ENCODE assay signal across 13 cellular contexts in the genomic region with DNA sequence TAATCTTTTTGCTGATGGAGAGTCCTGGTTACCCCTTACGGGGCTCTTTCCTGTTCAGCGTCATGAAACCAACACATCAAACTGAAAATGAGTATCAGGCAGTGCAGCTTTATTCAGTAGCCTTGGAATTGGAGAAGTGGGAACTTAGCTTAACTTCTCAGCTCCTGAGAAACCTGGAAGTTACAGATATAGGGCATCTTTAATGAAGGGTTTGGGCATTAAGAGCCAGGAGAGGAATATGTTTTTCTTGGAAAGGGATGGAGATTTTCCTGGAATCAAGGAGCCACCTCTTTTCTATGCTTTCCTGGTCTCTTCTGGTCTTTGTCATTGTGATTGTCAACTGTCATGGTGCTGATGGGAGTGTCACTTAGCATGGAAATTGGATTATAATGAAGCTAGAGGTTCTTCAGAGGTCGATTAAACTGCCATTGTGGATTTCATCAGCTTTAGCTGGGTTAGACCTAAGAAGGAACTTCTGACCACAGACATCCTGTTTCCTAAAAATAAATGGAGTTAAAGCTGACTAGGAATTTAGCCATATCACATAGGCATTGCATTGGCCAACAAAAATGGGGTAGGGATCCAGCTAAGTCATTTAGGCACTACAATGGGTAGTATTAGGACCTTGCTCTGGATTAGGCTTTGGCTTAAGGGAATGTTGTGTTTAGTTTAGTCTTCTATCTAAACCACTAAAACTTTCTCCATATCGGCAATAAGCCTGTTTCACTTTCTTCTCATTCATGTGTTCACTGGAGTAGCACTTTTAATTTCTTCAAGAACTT.
DNase-seq lines count a peak whose midpoint lies in the region; ATAC-seq, FAIRE-seq and TF ChIP-seq lines count a peak whose summit lies in the region.
"Had no signal": no experiment of that assay in that cellular context is flagged by ENCODE, and none has a peak within 500 bp of the region (broad histone marks: within the 10 kb centered on the region; RNA-seq: fewer than 3 reads in every experiment).

No MANE protein-coding gene starts in this region.

- DNase-seq in CD8-positive, alpha-beta T cell: no peak
- DNase-seq in fibroblast of pulmonary artery (ENCODE audit: low read depth) (peak; percentile 20), GOT3 (lab: John Stamatoyannopoulos, UW) (no peak), D721Med (ENCODE audit: insufficient read length, low spot score) (no peak), NCI-H146 treated with DMSO at 0.1 percent for 48 hours (lab: John Stamatoyannopoulos, UW; ENCODE audit: unreplicated experiment) (no peak)
- no peak for DNase-seq in stimulated activated CD4-positive, alpha-beta T cell treated with anti-CD3 and anti-CD28 coated beads, Interleukin-1b, Interleukin-23, amount 100 ng/mL, for 48 hours
- DNase-seq: activated gamma-delta T cell, left ventricle myocardium superior, NCI-H1436 treated with DMSO at 0.1 percent for 48 hours, spleen had no signal

- intact Hi-C loops in CD8-positive, alpha-beta T cell (cut with DNase I, micrococcal nuclease): no loop called here

- H3K27ac ChIP-seq in CD8-positive, alpha-beta T cell (ENCODE audit: low read depth, low read length): no peak overlapping the region
- H3K27ac ChIP-seq in HEK293 (ENCODE audit: extremely low read depth, low read depth, low read length): no peak overlapping the region

- no peaks in the 10 kb centered on the region for H3K27me3 ChIP-seq in CD8-positive, alpha-beta T cell (ENCODE audit: insufficient read depth, low read length)
- H3K27me3 ChIP-seq: spleen had no signal

- H3K4me3 ChIP-seq in CD8-positive, alpha-beta T cell (ENCODE audit: low read depth, low read length): no peak overlapping the region
- H3K4me3 ChIP-seq in HEK293 (ENCODE audit: low read depth, low read length) (no peak overlapping the region), fibroblast of pulmonary artery (replicated peaks; ENCODE audit: low read depth, low read length) (no peak overlapping the region)
- H3K4me3 ChIP-seq: spleen had no signal

- CTCF ChIA-PET in CD8-positive, alpha-beta T cell (lab: Charles Lee): no interaction called here
- CTCF ChIA-PET in HEK293 (lab: Yijun Ruan, JAX): interaction anchor here (0.8 to 1.4 kb wide), 3 partner anchors 54 to 144 kb away, joined by 3 to 4 read pairs (median 4); no protein-coding TSS in a partner anchor

- H3K27me3 Mint-ChIP-seq in CD8-positive, alpha-beta T cell (ENCODE audit: low read depth): no peaks in the 10 kb centered on the region

- no peaks in the 10 kb centered on the region for H3K9me3 Mint-ChIP-seq in CD8-positive, alpha-beta T cell

- H3K36me3 Mint-ChIP-seq in CD8-positive, alpha-beta T cell: peaks cover 5% of the 10 kb centered on the region

- ATAC-seq in CD8-positive, alpha-beta T cell: no peak
- peak; percentile 28; the same call in 2 of the 3 replicates for ATAC-seq in SK-N-SH treated with all-trans-retinoic acid at 6 μM for 48 hours
- ATAC-seq: left ventricle myocardium superior, Right ventricle myocardium inferior had no signal

- H3K9me3 ChIP-seq in CD8-positive, alpha-beta T cell (ENCODE audit: low read length): no peaks in the 10 kb centered on the region
- H3K9me3 ChIP-seq in HEK293 (ENCODE audit: control insufficient read depth, insufficient read depth, low read depth, low read length): no peaks in the 10 kb centered on the region

- peaks cover 19% of the 10 kb centered on the region for H3K4me1 Mint-ChIP-seq in CD8-positive, alpha-beta T cell (ENCODE audit: low read depth)

- H3K4me1 ChIP-seq in CD8-positive, alpha-beta T cell (ENCODE audit: insufficient read depth, low read length): peaks cover 4% of the 10 kb centered on the region
- no peaks in the 10 kb centered on the region for H3K4me1 ChIP-seq in HEK293 (ENCODE audit: control insufficient read depth, insufficient read depth, low read length)

- H3K36me3 ChIP-seq in CD8-positive, alpha-beta T cell (ENCODE audit: insufficient read depth, low read length): no peaks in the 10 kb centered on the region
- H3K36me3 ChIP-seq in HEK293 (ENCODE audit: control insufficient read depth in 2 of 2, insufficient read depth in 1 of 2, low read length in 2 of 2): no peaks in the 10 kb centered on the region

- POLR2A ChIA-PET in CD8-positive, alpha-beta T cell (lab: Charles Lee): interaction anchor here (0.5 kb wide), 1 partner anchor 60 kb away, joined by 3 read pairs; no protein-coding TSS in a partner anchor
- POLR2A ChIA-PET in HEK293 (lab: Yijun Ruan, JAX): interaction anchor here (0.6 to 1.5 kb wide), 2 partner anchors 84 to 187 kb away, joined by 3 read pairs; partner anchors contain the start of gene BCAS3

- H3K4me3 Mint-ChIP-seq in CD8-positive, alpha-beta T cell: no peak overlapping the region

- no peak for FAIRE-seq in D721Med (lab: Jason Lieb, UNC)

- no peak for TF ChIP-seq CTCF in CD8-positive, alpha-beta T cell (IDR thresholded peaks at IDR 0.05)
- TF ChIP-seq CTCF in HEK293 (tag by site-specific recombination; IDR thresholded peaks at IDR 0.05): no peak
- no peak for TF ChIP-seq CTCF in fibroblast of pulmonary artery (IDR thresholded peaks at IDR 0.05; ENCODE audit: low read length, missing control alignments)
- no peak for TF ChIP-seq CTCF in D721Med (IDR thresholded peaks at IDR 0.05; ENCODE audit: insufficient read depth, missing control alignments)

- peak overlapping the region; percentile 38 for H3K27ac Mint-ChIP-seq in CD8-positive, alpha-beta T cell

TF ChIP-seq in HEK293, 187 proteins besides CTCF, POLR2A, EP300 and RAD21:
- TF ChIP-seq ZNF335 (tag by site-specific recombination; conservative IDR thresholded peaks at IDR 0.05) (0 out of 2 replicates have a peak, but pooled peaks have one; percentile 24), KLF16 (tag by site-specific recombination; IDR thresholded peaks at IDR 0.05) (no peak), PRDM1 (tag by site-specific recombination; IDR thresholded peaks at IDR 0.05) (peak; percentile 74)
- TF ChIP-seq, protein P1, sequence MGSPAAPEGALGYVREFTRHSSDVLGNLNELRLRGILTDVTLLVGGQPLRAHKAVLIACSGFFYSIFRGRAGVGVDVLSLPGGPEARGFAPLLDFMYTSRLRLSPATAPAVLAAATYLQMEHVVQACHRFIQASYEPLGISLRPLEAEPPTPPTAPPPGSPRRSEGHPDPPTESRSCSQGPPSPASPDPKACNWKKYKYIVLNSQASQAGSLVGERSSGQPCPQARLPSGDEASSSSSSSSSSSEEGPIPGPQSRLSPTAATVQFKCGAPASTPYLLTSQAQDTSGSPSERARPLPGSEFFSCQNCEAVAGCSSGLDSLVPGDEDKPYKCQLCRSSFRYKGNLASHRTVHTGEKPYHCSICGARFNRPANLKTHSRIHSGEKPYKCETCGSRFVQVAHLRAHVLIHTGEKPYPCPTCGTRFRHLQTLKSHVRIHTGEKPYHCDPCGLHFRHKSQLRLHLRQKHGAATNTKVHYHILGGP (tag by site-specific recombination; IDR thresholded peaks at IDR 0.05): peak; percentile 67

TF ChIP-seq in SK-N-SH treated with all-trans-retinoic acid at 6 μM for 48 hours, 23 proteins besides CTCF, POLR2A, EP300 and RAD21 (continues in another document):
- TF ChIP-seq ISL1 (CRISPR knock-in tag; IDR thresholded peaks at IDR 0.05) (no peak), CSDC2 (CRISPR knock-in tag; IDR thresholded peaks at IDR 0.05) (no peak), BACH2 (CRISPR knock-in tag; IDR thresholded peaks at IDR 0.05; ENCODE audit: borderline replicate concordance) (no peak), TSHZ2 (CRISPR knock-in tag; IDR thresholded peaks at IDR 0.05) (no peak), PPARA (CRISPR knock-in tag; IDR thresholded peaks at IDR 0.05; ENCODE audit: borderline replicate concordance) (no peak), CSRNP3 (CRISPR knock-in tag; IDR thresholded peaks at IDR 0.05) (no peak), ZNF70 (CRISPR knock-in tag; IDR thresholded peaks at IDR 0.05) (no peak), ARNTL (CRISPR knock-in tag; IDR thresholded peaks at IDR 0.05; ENCODE audit: borderline replicate concordance, low read depth) (no peak), ZFP3 (CRISPR knock-in tag; IDR thresholded peaks at IDR 0.05) (no peak), OSR1 (CRISPR knock-in tag; IDR thresholded peaks at IDR 0.05) (no peak), RARB (CRISPR knock-in tag; IDR thresholded peaks at IDR 0.05) (no peak), SNAI2 (CRISPR knock-in tag; IDR thresholded peaks at IDR 0.05) (no peak)
